In genomic region chr19:36139473-36140288, GRCh38 we compare ENCODE assay signal across 1 cellular context.
TF ChIP-seq lines count a peak whose summit lies in the region.

Gene CAPNS1, plus strand, starts transcription at chr19:36140066. Its CDS starts 946 bp downstream, at chr19:36141012.

TF ChIP-seq in HepG2, 621 proteins besides CTCF, POLR2A, EP300 and RAD21 (continued from another document and continues in another):
- TF ChIP-seq ZNF142 (CRISPR knock-in tag; IDR thresholded peaks at IDR 0.05), result 0 out of 2 replicates have a peak, but pooled peaks have one; percentile 44
- no peak for TF ChIP-seq SUZ12 (IDR thresholded peaks at IDR 0.05; ENCODE audit: low read depth, low read length)
- no peak for TF ChIP-seq AKNA (CRISPR knock-in tag; IDR thresholded peaks at IDR 0.05; ENCODE audit: borderline replicate concordance)
- TF ChIP-seq NFAT5 (CRISPR knock-in tag; IDR thresholded peaks at IDR 0.05), result 0 out of 2 replicates have a peak, but pooled peaks have one; percentile 39
- TF ChIP-seq ZSCAN9 (CRISPR knock-in tag; IDR thresholded peaks at IDR 0.05; ENCODE audit: borderline replicate concordance), result peak; percentile 43; the same call in 1 of the 2 replicates
- 0 out of 2 replicates have a peak, but pooled peaks have one; percentile 16 for TF ChIP-seq ZBTB34 (CRISPR knock-in tag; IDR thresholded peaks at IDR 0.05)
- TF ChIP-seq TARDBP (CRISPR knock-in tag; IDR thresholded peaks at IDR 0.05), result peak; percentile 95
- TF ChIP-seq PHB2 (IDR thresholded peaks at IDR 0.05; ENCODE audit: partially characterized antibody), result no peak
- no peak for TF ChIP-seq POLR2AphosphoS2 (IDR thresholded peaks at IDR 0.05; ENCODE audit: low read depth, low read length)
- no peak for TF ChIP-seq ZNF7 (CRISPR knock-in tag; IDR thresholded peaks at IDR 0.05)
- peak; percentile 89 for TF ChIP-seq ZFP91 (CRISPR knock-in tag; IDR thresholded peaks at IDR 0.05; ENCODE audit: borderline replicate concordance)
- no peak for TF ChIP-seq NPAS2 (CRISPR knock-in tag; IDR thresholded peaks at IDR 0.05; ENCODE audit: borderline replicate concordance)
- peak; percentile 19; the same call in 1 of the 2 replicates for TF ChIP-seq PRMT3 (CRISPR knock-in tag; IDR thresholded peaks at IDR 0.05; ENCODE audit: borderline replicate concordance, low read depth)
- no peak; the same call in 1 of the 2 replicates for TF ChIP-seq CREM (IDR thresholded peaks at IDR 0.05)
- no peak for TF ChIP-seq CREM (CRISPR knock-in tag; IDR thresholded peaks at IDR 0.05)
- no peak for TF ChIP-seq ZNF101 (CRISPR knock-in tag; IDR thresholded peaks at IDR 0.05; ENCODE audit: borderline replicate concordance, low read depth)
- no peak; the same call in 1 of the 2 replicates for TF ChIP-seq ZNF768 (CRISPR knock-in tag; IDR thresholded peaks at IDR 0.05)
- TF ChIP-seq ZNF784 (CRISPR knock-in tag; IDR thresholded peaks at IDR 0.05; ENCODE audit: borderline replicate concordance), result no peak
- 0 out of 2 replicates have a peak, but pooled peaks have one; percentile 33 for TF ChIP-seq REL (CRISPR knock-in tag; conservative IDR thresholded peaks at IDR 0.05)
- TF ChIP-seq ETV6 (CRISPR knock-in tag; conservative IDR thresholded peaks at IDR 0.05), result no peak
- TF ChIP-seq TAF1 (CRISPR knock-in tag; IDR thresholded peaks at IDR 0.05), result peak; percentile 91
- TF ChIP-seq ZNF414 (CRISPR knock-in tag; IDR thresholded peaks at IDR 0.05), result peak; percentile 90
- peak; percentile 67 for TF ChIP-seq SALL2 (CRISPR knock-in tag; IDR thresholded peaks at IDR 0.05)
- peak; percentile 70; the same call in 1 of the 3 replicates for TF ChIP-seq MXI1 (IDR thresholded peaks at IDR 0.05; ENCODE audit: borderline replicate concordance, low read depth, low read length)
- no peak for TF ChIP-seq RFX1 (IDR thresholded peaks at IDR 0.05)
- TF ChIP-seq ZNF382 (CRISPR knock-in tag; IDR thresholded peaks at IDR 0.05; ENCODE audit: borderline replicate concordance), result no peak
- peak; percentile 45; the same call in 1 of the 2 replicates for TF ChIP-seq GFI1 (CRISPR knock-in tag; IDR thresholded peaks at IDR 0.05; ENCODE audit: borderline replicate concordance)
- peak; percentile 28; the same call in 1 of the 2 replicates for TF ChIP-seq HNF1B (CRISPR knock-in tag; IDR thresholded peaks at IDR 0.05)
- TF ChIP-seq ZNF883 (CRISPR knock-in tag; IDR thresholded peaks at IDR 0.05; ENCODE audit: not compliant biosample characterization), result no peak
- peak; percentile 97 for TF ChIP-seq ZBTB7B (CRISPR knock-in tag; IDR thresholded peaks at IDR 0.05)
- no peak for TF ChIP-seq ZNF432 (CRISPR knock-in tag; IDR thresholded peaks at IDR 0.05; ENCODE audit: borderline replicate concordance)
- 0 out of 2 replicates have a peak, but pooled peaks have one; percentile 10 for TF ChIP-seq ZNF33B (CRISPR knock-in tag; IDR thresholded peaks at IDR 0.05)
- TF ChIP-seq ADNP (CRISPR knock-in tag; IDR thresholded peaks at IDR 0.05), result no peak; the same call in 1 of the 2 replicates
- no peak for TF ChIP-seq GATA4 (IDR thresholded peaks at IDR 0.05; ENCODE audit: borderline replicate concordance, low read depth)
- TF ChIP-seq ZNF83 (CRISPR knock-in tag; IDR thresholded peaks at IDR 0.05; ENCODE audit: borderline replicate concordance), result no peak
- no peak for TF ChIP-seq GTF3A (CRISPR knock-in tag; conservative IDR thresholded peaks at IDR 0.05)
